ENCODE assay signal across 1 cellular context in genomic region chr16:67720236-67720635, GRCh38.
TF ChIP-seq lines count a peak whose summit lies in the region.

No MANE protein-coding gene starts in this region.

TF ChIP-seq in GM12878, 131 proteins besides CTCF, POLR2A, EP300 and RAD21:
- no peak for TF ChIP-seq ZNF217 (IDR thresholded peaks at IDR 0.05)
- 0 out of 2 replicates have a peak, but pooled peaks have one; percentile 19 for TF ChIP-seq MTA3 (IDR thresholded peaks at IDR 0.05; ENCODE audit: borderline replicate concordance, low read length)
